19 cellular contexts compared by ENCODE assay signal in the genomic region with DNA sequence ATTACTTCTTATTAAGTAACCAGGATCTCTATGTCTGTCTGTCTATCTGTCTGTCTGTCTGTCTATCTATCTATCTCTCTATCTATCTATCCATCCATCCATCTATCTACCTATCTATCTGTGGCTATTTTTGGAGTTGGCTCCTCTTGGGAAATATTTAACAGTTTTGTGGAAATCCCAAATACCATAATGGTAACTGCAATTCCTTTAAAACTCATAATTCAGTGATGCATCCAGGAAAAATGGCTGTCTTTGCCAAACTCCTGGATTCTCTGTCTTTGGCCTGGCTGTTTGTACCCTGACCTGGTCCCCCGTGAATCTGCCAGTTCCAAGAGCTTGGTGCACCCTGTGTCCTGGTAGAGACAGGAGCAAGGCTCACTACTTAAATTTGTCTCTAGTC.
DNase-seq lines count a peak whose midpoint lies in the region; ATAC-seq and TF ChIP-seq lines count a peak whose summit lies in the region.
"Had no signal": no experiment of that assay in that cellular context is flagged by ENCODE, and none has a peak within 500 bp of the region (broad histone marks: within the 10 kb centered on the region; RNA-seq: fewer than 3 reads in every experiment).

No MANE protein-coding gene starts in this region.

- 88 to 93% methylated on average over 1 of the region's 1 CpG for WGBS in lung, 2 donors
- WGBS in stomach, 5 donors, result 75 to 97% (median 92%) methylated on average over 1 of the region's 1 CpG

- TF ChIP-seq EP300 in stomach (IDR thresholded peaks at IDR 0.05), result no peak

- H3K9me3 ChIP-seq in ascending aorta (peaks cover 0 to 6% of the 10 kb centered on the region in 2 donors), lung (ENCODE audit: control insufficient read depth in 2 of 2, insufficient read depth in 1 of 2, low read length in 1 of 2) (no peaks in the 10 kb centered on the region), stomach (peaks cover 0 to 4% (median 0%) of the 10 kb centered on the region in 4 donors)
- H3K9me3 ChIP-seq: prostate gland, spleen had no signal

- H3K4me1 ChIP-seq in ascending aorta, result peaks cover 2 to 20% of the 10 kb centered on the region in 2 donors
- peaks cover 0 to 6% of the 10 kb centered on the region in 2 donors for H3K4me1 ChIP-seq in lung (ENCODE audit: control insufficient read depth in 2 of 2, insufficient read depth in 2 of 2, low read length in 2 of 2)
- peaks cover 0 to 11% (median 2%) of the 10 kb centered on the region in 4 donors for H3K4me1 ChIP-seq in stomach
- H3K4me1 ChIP-seq: neural progenitor cell, prostate gland, spleen had no signal

- intact Hi-C loops in ascending aorta (cut with DNase I) (no loop called here), stomach (cut with DNase I; ENCODE audit: low total_unique reads) (no loop called here)

- no peak for TF ChIP-seq POLR2A in stomach (IDR thresholded peaks at IDR 0.05)

- H3K27ac ChIP-seq in ascending aorta (peak overlapping the region; percentile 89 to 92), lung (ENCODE audit: low read depth in 1 of 2, low read length in 1 of 2) (peak overlapping the region; percentile 72 to 96), stomach (peak overlapping the region in 4 of 5 donors; percentile 10 to 81 (median 57))
- H3K27ac ChIP-seq: HL-60, neural progenitor cell, prostate gland, WERI-Rb-1 had no signal

- peak overlapping the region in 1 of 2 donors; percentile 37 for H3K4me3 ChIP-seq in ascending aorta
- no peak overlapping the region for H3K4me3 ChIP-seq in lung
- no peak overlapping the region for H3K4me3 ChIP-seq in stomach
- H3K4me3 ChIP-seq: neural progenitor cell, prostate gland, spleen had no signal

- no peaks in the 10 kb centered on the region for H3K27me3 ChIP-seq in ascending aorta
- no peaks in the 10 kb centered on the region for H3K27me3 ChIP-seq in lung (ENCODE audit: control insufficient read depth, insufficient read depth)
- H3K27me3 ChIP-seq in stomach, result no peaks in the 10 kb centered on the region
- H3K27me3 ChIP-seq: neural progenitor cell, spleen had no signal

- DNase-seq in EH (ENCODE audit: low read depth) (peak; percentile 72), ascending aorta (ENCODE audit: low spot score in 2 of 2) (no peak), lung (ENCODE audit: low spot score) (no peak), stomach (no peak), anterior cingulate cortex (lab: John Stamatoyannopoulos, UW) (no peak), NCI-H2029 (lab: John Stamatoyannopoulos, UW) (no peak)
- no peak for DNase-seq in stimulated activated CD4-positive, alpha-beta T cell treated with anti-CD3 and anti-CD28 coated beads, Interleukin-2, amount 100 ng/mL, for 48 hours
- DNase-seq: activated CD4-positive, alpha-beta T cell treated with anti-CD3 and anti-CD28 coated beads, Interleukin-2, amount 10 ng/mL, durations not matched to agents 7 days and 5 days; CD4-positive, CD25-positive, alpha-beta regulatory T cell; effector CD8-positive, alpha-beta T cell; NCI-H1417 treated with DMSO at 0.1 percent for 48 hours; NCI-H526; spleen; WERI-Rb-1 had no signal

- no peak for TF ChIP-seq CTCF in ascending aorta (IDR thresholded peaks at IDR 0.05)
- TF ChIP-seq CTCF in lung (IDR thresholded peaks at IDR 0.05; ENCODE audit: control extremely low read depth, extremely low read depth), result no peak
- TF ChIP-seq CTCF in stomach (IDR thresholded peaks at IDR 0.05), result no peak

- H3K36me3 ChIP-seq in ascending aorta (no peaks in the 10 kb centered on the region), lung (ENCODE audit: control insufficient read depth in 2 of 2, insufficient read depth in 2 of 2, low read length in 2 of 2) (no peaks in the 10 kb centered on the region), stomach (no peaks in the 10 kb centered on the region)
- H3K36me3 ChIP-seq: neural progenitor cell, prostate gland, spleen, WERI-Rb-1 had no signal

- ATAC-seq in lung (ENCODE audit: insufficient read depth, low FRiP score) (no peak), GM21515 (IDR thresholded peaks at IDR 0.05; ENCODE audit: unreplicated experiment) (no peak)
- ATAC-seq: HepG2 had no signal
